ENCODE assay signal across 24 cellular contexts in genomic region chr21:46597896-46598343, GRCh38. TPM values are rescaled to one million over a fixed set of nuclear protein-coding genes. Genes with fewer than 3 reads are reported as not detected.
A peak's percentile ranks its signal among the peaks of the same experiment; 100 is the strongest.
DNase-seq lines count a peak whose midpoint lies in the region; ATAC-seq, FAIRE-seq and TF ChIP-seq lines count a peak whose summit lies in the region.
"Had no signal": no experiment of that assay in that cellular context is flagged by ENCODE, and none has a peak within 500 bp of the region (broad histone marks: within the 10 kb centered on the region; RNA-seq: fewer than 3 reads in every experiment).

No MANE protein-coding gene starts in this region.

- H3K9me3 ChIP-seq in breast epithelium, result peaks cover 5 to 9% of the 10 kb centered on the region in 2 donors
- H3K9me3 ChIP-seq in mammary epithelial cell (replicated peaks; ENCODE audit: insufficient read depth, low read length), result peaks cover 9% of the 10 kb centered on the region
- H3K9me3 ChIP-seq in GM12878 (replicated peaks; ENCODE audit: control insufficient read depth, insufficient read depth, low read length), result peaks cover 2% of the 10 kb centered on the region; the same call in 2 of the 3 replicates
- H3K9me3 ChIP-seq in lower lobe of right lung, result peaks cover 6% of the 10 kb centered on the region
- H3K9me3 ChIP-seq in tibial nerve, result peaks cover 0 to 11% (median 0%) of the 10 kb centered on the region in 4 donors
- peaks cover 17% of the 10 kb centered on the region for H3K9me3 ChIP-seq in trophoblast cell (ENCODE audit: insufficient read depth, low read depth, low read length)

- no peak overlapping the region for H2BK5ac ChIP-seq in trophoblast cell (ENCODE audit: low read depth, low read length, poor library complexity)

- no peak overlapping the region for H4K91ac ChIP-seq in trophoblast cell (ENCODE audit: low read depth, low read length)

- ATAC-seq in GM12878 (no peak), lower lobe of right lung (peak; percentile 16 to 20), GM18873 (IDR thresholded peaks at IDR 0.05; ENCODE audit: low FRiP score, unreplicated experiment) (no peak)
- ATAC-seq in effector memory CD8-positive, alpha-beta T cell (replicated peaks), result no peak
- ATAC-seq: CD8-positive, alpha-beta T cell; Panc1 had no signal

- H2AK5ac ChIP-seq in trophoblast cell (ENCODE audit: low read length), result no peak overlapping the region

- H2BK12ac ChIP-seq in trophoblast cell (ENCODE audit: low read length), result no peak overlapping the region

- H3K4me3 ChIP-seq in breast epithelium (no peak overlapping the region), mammary epithelial cell (replicated peaks in 1 of 3; ENCODE audit: insufficient read depth in 1 of 3, low read depth in 2 of 3, low read length in 3 of 3) (no peak overlapping the region), GM12878 (no peak overlapping the region), lower lobe of right lung (no peak overlapping the region), tibial nerve (peak overlapping the region in 1 of 4 donors; percentile 31), trophoblast cell (ENCODE audit: low read depth, low read length) (no peak overlapping the region)

- TF ChIP-seq CTCF in breast epithelium (IDR thresholded peaks at IDR 0.05) (no peak), mammary epithelial cell (conservative IDR thresholded peaks at IDR 0.05 in 1 of 2, IDR thresholded peaks at IDR 0.05 in 1 of 2; ENCODE audit: extremely low read depth in 1 of 2, insufficient read depth in 1 of 2, low read depth in 1 of 2, low read length in 2 of 2) (no peak), GM12878 (IDR thresholded peaks at IDR 0.05 in 2 of 3, conservative IDR thresholded peaks at IDR 0.05 in 1 of 3; ENCODE audit: control insufficient read depth in 2 of 3, extremely low read depth in 1 of 3, insufficient read depth in 1 of 3, low read depth in 3 of 3, low read length in 3 of 3) (no peak), lower lobe of right lung (IDR thresholded peaks at IDR 0.05) (no peak), tibial nerve (IDR thresholded peaks at IDR 0.05) (peak in 2 of 5 experiments; percentile 12 to 22)

- H2AFZ ChIP-seq in mammary epithelial cell (ENCODE audit: low read depth, low read length), result no peak overlapping the region
- no peak overlapping the region for H2AFZ ChIP-seq in GM12878 (ENCODE audit: control insufficient read depth, low read depth, low read length)
- no peak overlapping the region for H2AFZ ChIP-seq in trophoblast cell (ENCODE audit: insufficient read depth, low read length, poor library complexity)

- H3K4me1 ChIP-seq in breast epithelium (no peaks in the 10 kb centered on the region), mammary epithelial cell (ENCODE audit: insufficient read depth, low read length) (no peaks in the 10 kb centered on the region), GM12878 (ENCODE audit: control insufficient read depth, insufficient read depth, low read length) (no peaks in the 10 kb centered on the region), lower lobe of right lung (peaks cover 13% of the 10 kb centered on the region), tibial nerve (peaks cover 0 to 56% (median 4%) of the 10 kb centered on the region in 4 donors), trophoblast cell (ENCODE audit: control insufficient read depth in 1 of 2, insufficient read depth in 2 of 2, low read length in 2 of 2) (peaks cover 5 to 6% of the 10 kb centered on the region in 2 experiments)

- no peaks in the 10 kb centered on the region for H3K27me3 Mint-ChIP-seq in effector memory CD8-positive, alpha-beta T cell

- H3K27ac Mint-ChIP-seq in effector memory CD8-positive, alpha-beta T cell, result no peak overlapping the region
- H3K27ac Mint-ChIP-seq: H9, HFFc6 had no signal

- no peak overlapping the region for H3K18ac ChIP-seq in trophoblast cell (ENCODE audit: low read length)

- H3K9ac ChIP-seq in mammary epithelial cell (ENCODE audit: insufficient read depth, low read length) (no peak overlapping the region), GM12878 (ENCODE audit: control insufficient read depth, insufficient read depth, low read length) (no peak overlapping the region), trophoblast cell (ENCODE audit: low read length) (no peak overlapping the region)

- SMC1A ChIA-PET in GM12878 (lab: Charles Lee; ENCODE audit: uncharacterized antibody, unreplicated experiment), result no interaction called here

- TF ChIP-seq POLR2A in breast epithelium (IDR thresholded peaks at IDR 0.05), result no peak
- no peak for TF ChIP-seq POLR2A in GM12878 (IDR thresholded peaks at IDR 0.05; ENCODE audit: low read depth, low read length)
- peak in 1 of 2 donors; percentile 26 for TF ChIP-seq POLR2A in tibial nerve (IDR thresholded peaks at IDR 0.05)

- intact Hi-C loops in breast epithelium (cut with DNase I; ENCODE audit: low total_unique reads), result no loop called here
- intact Hi-C loops in mammary epithelial cell (cut with micrococcal nuclease), result no loop called here
- intact Hi-C loops in GM12878 (cut with micrococcal nuclease; ENCODE audit: unreplicated experiment), result no loop called here
- intact Hi-C loops in lower lobe of right lung (cut with DNase I), result no loop called here

- H3K4me2 ChIP-seq in mammary epithelial cell (ENCODE audit: insufficient read depth, low read depth, low read length) (no peak overlapping the region), GM12878 (ENCODE audit: control insufficient read depth, insufficient read depth) (no peak overlapping the region), trophoblast cell (ENCODE audit: low read length) (no peak overlapping the region)

- no peaks in the 10 kb centered on the region for H3K36me3 ChIP-seq in breast epithelium
- no peaks in the 10 kb centered on the region for H3K36me3 ChIP-seq in mammary epithelial cell (ENCODE audit: insufficient read depth, low read length)
- no peaks in the 10 kb centered on the region for H3K36me3 ChIP-seq in GM12878 (ENCODE audit: control insufficient read depth in 2 of 2, insufficient read depth in 2 of 2, low read length in 1 of 2)
- no peaks in the 10 kb centered on the region for H3K36me3 ChIP-seq in lower lobe of right lung
- peaks cover 0 to 17% (median 0%) of the 10 kb centered on the region in 3 donors for H3K36me3 ChIP-seq in tibial nerve
- H3K36me3 ChIP-seq in trophoblast cell (ENCODE audit: control insufficient read depth in 1 of 2, insufficient read depth in 2 of 2, low read length in 2 of 2), result no peaks in the 10 kb centered on the region

- no peak overlapping the region for H2BK120ac ChIP-seq in trophoblast cell (ENCODE audit: insufficient read depth, low read length, poor library complexity)

- CTCF ChIA-PET in mammary epithelial cell (lab: Charles Lee; ENCODE audit: low non-redundant PET), result no interaction called here
- CTCF ChIA-PET in GM12878 (lab: Yijun Ruan, JAX), result no interaction called here

- peak overlapping the region; percentile 17 to 25 for H3K27ac ChIP-seq in breast epithelium
- H3K27ac ChIP-seq in mammary epithelial cell (ENCODE audit: insufficient read depth, low read depth, low read length), result no peak overlapping the region
- no peak overlapping the region for H3K27ac ChIP-seq in GM12878 (ENCODE audit: control insufficient read depth, insufficient read depth)
- no peak overlapping the region for H3K27ac ChIP-seq in lower lobe of right lung
- H3K27ac ChIP-seq in tibial nerve, result peak overlapping the region in 3 of 4 donors; percentile 20 to 83 (median 82)
- no peak overlapping the region for H3K27ac ChIP-seq in trophoblast cell (ENCODE audit: low read depth, low read length)

- DNase-seq in breast epithelium (ENCODE audit: low spot score in 2 of 2) (no peak), mammary epithelial cell (no peak), GM12878 (ENCODE audit: low read depth, low spot score) (no peak), lower lobe of right lung (no peak), tibial nerve (ENCODE audit: low spot score in 2 of 2) (no peak), trophoblast cell (no peak)
- DNase-seq in effector memory CD8-positive, alpha-beta T cell, result no peak
- DNase-seq: 8988T; AML-193; CD8-positive, alpha-beta T cell; DND-41; H9; HFFc6; KBM-7; MM.1S; NCI-H1092; NCI-H146; NCI-H2029 treated with DMSO at 0.1 percent for 48 hours; NCI-H2171; NCI-H524 treated with DMSO at 0.1 percent for 48 hours; NCI-H82 had no signal

- no peaks in the 10 kb centered on the region for H3K36me3 Mint-ChIP-seq in effector memory CD8-positive, alpha-beta T cell (ENCODE audit: insufficient read depth)

- H3K23ac ChIP-seq in trophoblast cell (ENCODE audit: low read length), result no peak overlapping the region

- H3K27me3 ChIP-seq in breast epithelium (no peaks in the 10 kb centered on the region), mammary epithelial cell (ENCODE audit: insufficient read depth, low read length) (no peaks in the 10 kb centered on the region), GM12878 (replicated peaks in 1 of 2; ENCODE audit: control insufficient read depth in 2 of 2, insufficient read depth in 2 of 2, low read length in 1 of 2) (no peaks in the 10 kb centered on the region), lower lobe of right lung (ENCODE audit: low read depth) (no peaks in the 10 kb centered on the region), tibial nerve (no peaks in the 10 kb centered on the region), trophoblast cell (ENCODE audit: insufficient read depth, low read length) (no peaks in the 10 kb centered on the region)

- no peak overlapping the region for H3K14ac ChIP-seq in trophoblast cell (ENCODE audit: low read length)

- TF ChIP-seq RAD21 in GM12878 (IDR thresholded peaks at IDR 0.05; ENCODE audit: insufficient read depth, low read depth, low read length), result no peak

- RAD21 ChIA-PET in GM12878 (lab: Charles Lee; ENCODE audit: unreplicated experiment), result no interaction called here

- BruUV-seq in mammary epithelial cell (replicated peaks; lab: Mats Ljungman, UMichigan) (no TSS peak), GM12878 (replicated peaks; lab: Mats Ljungman, UMichigan) (no TSS peak)

- 96% methylated on average over 8 of the region's 20 CpGs for WGBS in mammary epithelial cell (ENCODE audit: low coverage, missing lambda C conversion rate)
- 76% methylated on average over 20 of the region's 20 CpGs for WGBS in GM12878 (ENCODE audit: insufficient coverage, insufficient replicate concordance, low lambda C conversion rate, missing lambda C conversion rate)
- WGBS in tibial nerve, 2 donors, result 57 to 79% methylated on average over 18 to 20 of the region's 20 CpGs
- no CpG with 5 or more reads among the region's 20 CpGs for WGBS in trophoblast cell (ENCODE audit: extremely low coverage, insufficient coverage, insufficient read length)

- H3K9me3 Mint-ChIP-seq in effector memory CD8-positive, alpha-beta T cell, result no peaks in the 10 kb centered on the region
- H3K9me3 Mint-ChIP-seq: CD8-positive, alpha-beta T cell had no signal

- TF ChIP-seq EP300 in GM12878 (IDR thresholded peaks at IDR 0.05; ENCODE audit: borderline replicate concordance in 1 of 2, control insufficient read depth in 1 of 2, low read depth in 2 of 2, low read length in 2 of 2) (no peak), tibial nerve (IDR thresholded peaks at IDR 0.05) (peak in 1 of 2 donors; percentile 68)

- no peak overlapping the region for H4K8ac ChIP-seq in trophoblast cell (ENCODE audit: low read depth, low read length)

- no peak overlapping the region for H3K4ac ChIP-seq in trophoblast cell (ENCODE audit: low read depth, low read length)

- dilution Hi-C loops in mammary epithelial cell (cut with HindIII; ENCODE audit: low sequenced_read_pairs), result no loop called here

- POLR2A ChIA-PET in GM12878 (lab: Charles Lee), result no interaction called here

- H4K20me1 ChIP-seq in mammary epithelial cell (ENCODE audit: insufficient read depth, low read length) (no peaks in the 10 kb centered on the region), GM12878 (ENCODE audit: control insufficient read depth, insufficient read depth) (no peaks in the 10 kb centered on the region)

- H3K4me1 Mint-ChIP-seq in effector memory CD8-positive, alpha-beta T cell (ENCODE audit: low read depth in 2 of 2), result peaks cover 1 to 3% of the 10 kb centered on the region in 2 donors

- H3K79me2 ChIP-seq in mammary epithelial cell (ENCODE audit: insufficient read depth, low read length), result no peaks in the 10 kb centered on the region
- H3K79me2 ChIP-seq in GM12878 (ENCODE audit: control insufficient read depth, insufficient read depth, low read length), result no peaks in the 10 kb centered on the region
- peaks cover 1% of the 10 kb centered on the region for H3K79me2 ChIP-seq in trophoblast cell (ENCODE audit: control insufficient read depth, insufficient read depth, low read length, poor library complexity)

- H4K12ac ChIP-seq in trophoblast cell (ENCODE audit: low read depth, low read length), result no peak overlapping the region

- H3K4me3 Mint-ChIP-seq in effector memory CD8-positive, alpha-beta T cell, result no peak overlapping the region
- H3K4me3 Mint-ChIP-seq: CD8-positive, alpha-beta T cell; H9; HFFc6 had no signal

- in situ Hi-C loops in mammary epithelial cell (cut with MboI; ENCODE audit: low sequenced_read_pairs in 2 of 2), result no loop called here
- in situ Hi-C loops in GM12878 (cut with MboI), result no loop called here

- no peak for FAIRE-seq in GM12878 (lab: Jason Lieb, UNC)

- H3K79me1 ChIP-seq in trophoblast cell (ENCODE audit: low read length), result peaks cover 4% of the 10 kb centered on the region

RNA-seq across cellular contexts. Expression of gene S100B, which starts 7.0 kb away (rescaled TPM):
- total RNA-seq in breast epithelium (100 to 1,000 TPM in 1 of 3 donors, 10 to 100 TPM in 2; 25.6 to 242 (median 61.3) TPM), mammary epithelial cell (1 to 10 TPM in 1 of 2 donors, not detected in 1; 1.2 TPM), GM12878 (2014; rRNA removed) (not detected in 2 replicates), GM12878 (2014; rRNA removed; fragmentation: Illumina TruSeq; extraction: Trizol) (0.22 TPM in 1 of 2 replicates, not detected in the other), GM12878 (2021) (not detected in 2 replicates), lower lobe of right lung (4.5 TPM), tibial nerve (1,000 to 10,000 TPM in 1 of 4 donors, 100 to 1,000 TPM in 3; 260 to 1,153 (median 828) TPM)
- polyA plus RNA-seq in mammary epithelial cell (2.1 TPM), GM12878 (2011; rRNA removed) (not detected in 2 replicates), GM12878 (2014; fragmentation: Illumina TruSeq; extraction: Trizol) (not detected in 2 replicates), GM12878 (2014; fragmentation: Nextera tagmentation; extraction: Ambion mirVana) (under 1 TPM in 1 of 2 experiments, not detected in 1; 0.11 TPM), GM12878 (2014; rRNA removed) (not detected in 2 replicates), GM12878 (2016; fragmentation: Nextera tagmentation; extraction: Ambion mirVana) (not detected)
- 9.3 TPM for polyA minus RNA-seq in mammary epithelial cell
- not detected in 2 replicates for total RNA-seq in GM12878 (2013; cell fraction: nucleolus; rRNA removed)
- polyA plus RNA-seq in GM12878 (2011; ENCODE audit: low read depth), result not detected
- not detected in 2 replicates for polyA plus RNA-seq in GM12878 (2011; cell fraction: cytosol; rRNA removed)
- polyA plus RNA-seq in GM12878 (2011; cell fraction: nucleus; rRNA removed), result not detected in 2 replicates
- not detected in 2 replicates for polyA plus RNA-seq in GM12878 (2012)
- polyA minus RNA-seq in GM12878 (2011; rRNA and poly(A)+ RNA removed), result not detected in 2 replicates
- polyA minus RNA-seq in GM12878 (2011; cell fraction: cytosol; rRNA and poly(A)+ RNA removed), result not detected in 2 replicates
- polyA minus RNA-seq in GM12878 (2011; cell fraction: nucleus; rRNA and poly(A)+ RNA removed), result not detected in 2 replicates
- not detected in 2 replicates for polyA plus RNA-seq in trophoblast cell (2013)
- total RNA-seq: HFFc6 had no signal
- polyA plus RNA-seq: AG04450 had no signal

RNA-seq across cellular contexts. Expression of gene PRMT2, which starts 37.6 kb away (rescaled TPM):
- total RNA-seq in breast epithelium, result 100 to 1,000 TPM in 2 of 3 donors, 10 to 100 TPM in 1; 92.1 to 145 (median 130) TPM
- total RNA-seq in mammary epithelial cell, result 100 to 1,000 TPM in 1 of 2 donors, 10 to 100 TPM in 1; 83.8 to 108 TPM
- polyA plus RNA-seq in mammary epithelial cell, result 116 TPM
- polyA minus RNA-seq in mammary epithelial cell, result 42.8 TPM
- 83.7 and 91.1 TPM in 2 replicates for total RNA-seq in GM12878 (2013; cell fraction: nucleolus; rRNA removed)
- 27.8 and 31.7 TPM in 2 replicates for total RNA-seq in GM12878 (2014; rRNA removed)
- 31.1 and 32.6 TPM in 2 replicates for total RNA-seq in GM12878 (2014; rRNA removed; fragmentation: Illumina TruSeq; extraction: Trizol)
- 34.2 and 37.2 TPM in 2 replicates for total RNA-seq in GM12878 (2021)
- 38.1 TPM for polyA plus RNA-seq in GM12878 (2011; ENCODE audit: low read depth)
- 40.6 and 44.0 TPM in 2 replicates for polyA plus RNA-seq in GM12878 (2011; rRNA removed)
- 51.5 and 58.0 TPM in 2 replicates for polyA plus RNA-seq in GM12878 (2011; cell fraction: cytosol; rRNA removed)
- 78.9 and 89.1 TPM in 2 replicates for polyA plus RNA-seq in GM12878 (2011; cell fraction: nucleus; rRNA removed)
- polyA plus RNA-seq in GM12878 (2012), result 45.0 and 48.0 TPM in 2 replicates
- 23.5 and 35.2 TPM in 2 replicates for polyA plus RNA-seq in GM12878 (2014; fragmentation: Illumina TruSeq; extraction: Trizol)
- polyA plus RNA-seq in GM12878 (2014; fragmentation: Nextera tagmentation; extraction: Ambion mirVana), result 10 to 100 TPM; 16.1 to 24.1 TPM
- polyA plus RNA-seq in GM12878 (2014; rRNA removed), result 36.4 and 40.4 TPM in 2 replicates
- polyA plus RNA-seq in GM12878 (2016; fragmentation: Nextera tagmentation; extraction: Ambion mirVana), result 10 to 100 TPM; 47.3 to 48.6 TPM
- 37.5 and 44.9 TPM in 2 replicates for polyA minus RNA-seq in GM12878 (2011; rRNA and poly(A)+ RNA removed)
- polyA minus RNA-seq in GM12878 (2011; cell fraction: cytosol; rRNA and poly(A)+ RNA removed), result 7.9 and 9.2 TPM in 2 replicates
- polyA minus RNA-seq in GM12878 (2011; cell fraction: nucleus; rRNA and poly(A)+ RNA removed), result 17.4 and 27.7 TPM in 2 replicates
- 121 TPM for total RNA-seq in lower lobe of right lung
- total RNA-seq in tibial nerve, result 100 to 1,000 TPM; 104 to 132 (median 115) TPM
- polyA plus RNA-seq in trophoblast cell (2013), result 44.7 and 48.2 TPM in 2 replicates

Comparison
In these comparisons a context has a peak if more than half of its experiments do, and no peak if none do; other contexts are left out.
1. H3K27ac ChIP-seq: peak in breast epithelium (2 of 2) and tibial nerve (3 of 4); none in mammary epithelial cell (single experiment), GM12878 (single experiment), lower lobe of right lung (single experiment) and trophoblast cell (single experiment).
2. ATAC-seq: peak in lower lobe of right lung (2 of 2); none in GM12878 (single experiment), effector memory CD8-positive, alpha-beta T cell (single experiment) and GM18873 (single experiment).